In the genomic region with DNA sequence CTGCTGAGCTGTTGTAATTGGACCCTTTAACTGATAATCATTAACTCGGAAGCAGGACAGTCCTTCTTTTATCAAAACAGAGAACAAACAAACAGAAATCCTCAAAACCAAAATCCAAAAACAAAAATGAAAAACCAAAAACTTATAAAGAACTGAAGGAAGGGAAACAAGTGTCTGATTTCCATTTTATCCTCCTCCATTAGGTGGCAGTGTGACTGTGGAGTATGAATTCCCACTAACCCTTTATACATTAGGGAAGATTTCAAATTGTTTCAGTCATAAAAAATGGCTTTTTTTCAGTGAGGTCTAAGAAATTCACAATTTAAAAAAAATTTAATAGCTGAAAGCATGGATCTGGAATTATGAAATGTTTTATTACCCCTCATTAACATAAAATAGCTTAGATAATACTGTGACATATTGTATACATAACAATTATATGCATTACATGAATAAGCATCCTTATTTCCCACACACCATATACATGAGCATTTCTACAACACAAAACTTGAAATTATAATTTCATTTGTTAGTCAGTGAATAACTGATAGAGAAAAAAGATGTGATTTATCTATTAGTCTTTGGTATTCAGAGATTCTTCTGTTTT, we compare ENCODE assay signal across 8 cellular contexts.
DNase-seq lines count a peak whose midpoint lies in the region; ATAC-seq, FAIRE-seq and TF ChIP-seq lines count a peak whose summit lies in the region.

No MANE protein-coding gene starts in this region.

- no peaks in the 10 kb centered on the region for H3K9me3 ChIP-seq in thyroid gland

- H3K79me2 ChIP-seq in KMS-11 (ENCODE audit: insufficient read depth, low read depth) = no peaks in the 10 kb centered on the region

- H3K27ac ChIP-seq in KMS-11 = no peak overlapping the region
- H3K27ac ChIP-seq in thyroid gland = no peak overlapping the region

- no peaks in the 10 kb centered on the region for H4K20me1 ChIP-seq in KMS-11 (ENCODE audit: insufficient read depth)

- CTCF ChIA-PET in WTC11 (lab: Charles Lee) = no interaction called here

- no peak overlapping the region for H3K9ac ChIP-seq in KMS-11

- intact Hi-C loops in thyroid gland (cut with DNase I) = no loop called here

- H2AFZ ChIP-seq in KMS-11 (ENCODE audit: low read depth) = no peak overlapping the region

- H3K4me3 ChIP-seq in AG10803 (ENCODE audit: low read length) (no peak overlapping the region), KMS-11 (IDR thresholded peaks at IDR 0.05; ENCODE audit: insufficient read depth, low read depth, low read length) (no peak overlapping the region), thyroid gland (replicated peaks in 1 of 3) (no peak overlapping the region)

- WGBS in thyroid gland, 2 donors = 13 to 30% methylated on average over 1 of the region's 1 CpG

- no peaks in the 10 kb centered on the region for H3K36me3 Mint-ChIP-seq in WTC11

- ATAC-seq in WTC11 (no peak), GM19395 (IDR thresholded peaks at IDR 0.05; ENCODE audit: unreplicated experiment) (no peak)

- no peak overlapping the region for H3K27ac Mint-ChIP-seq in WTC11

- H3K4me2 ChIP-seq in KMS-11 = no peak overlapping the region

- peak; percentile 39 for TF ChIP-seq CTCF in AG10803 (conservative IDR thresholded peaks at IDR 0.05; ENCODE audit: low read length)
- peak; percentile 55 for TF ChIP-seq CTCF in KMS-11 (conservative IDR thresholded peaks at IDR 0.05; ENCODE audit: low read depth, low read length)
- TF ChIP-seq CTCF in WTC11 (IDR thresholded peaks at IDR 0.05) = peak; percentile 47; the same call in 1 of the 2 replicates
- no peak for TF ChIP-seq CTCF in thyroid gland (IDR thresholded peaks at IDR 0.05)

- H3K27me3 Mint-ChIP-seq in WTC11 (ENCODE audit: low read depth) = no peaks in the 10 kb centered on the region

- TF ChIP-seq POLR2A in thyroid gland (IDR thresholded peaks at IDR 0.05) = no peak

- no peaks in the 10 kb centered on the region for H3K36me3 ChIP-seq in KMS-11 (ENCODE audit: insufficient read depth)
- no peaks in the 10 kb centered on the region for H3K36me3 ChIP-seq in thyroid gland

- DNase-seq in AG10803 (ENCODE audit: low read depth) (no peak), GM19239 (ENCODE audit: insufficient read length, low spot score) (peak; percentile 1), WTC11 (ENCODE audit: low spot score) (no peak), medulla oblongata (ENCODE audit: extremely low spot score) (peak; percentile 41), thyroid gland (no peak)
- DNase-seq in activated T-cell treated with anti-CD3 and anti-CD28 coated beads, Interleukin-2, amount 50 U/mL, for 48 hours = no peak

- POLR2A ChIA-PET in WTC11 (lab: Charles Lee) = no interaction called here

- no peaks in the 10 kb centered on the region for H3K4me1 Mint-ChIP-seq in WTC11

- peaks cover 10% of the 10 kb centered on the region; the same call in 1 of the 2 replicates for H3K9me3 Mint-ChIP-seq in WTC11

- H3K27me3 ChIP-seq in KMS-11 (ENCODE audit: insufficient read depth, low read depth) (no peaks in the 10 kb centered on the region), thyroid gland (no peaks in the 10 kb centered on the region)

- no peak for FAIRE-seq in GM19239 (lab: Jason Lieb, UNC)

- H3K4me1 ChIP-seq in KMS-11 (ENCODE audit: low read depth, poor library complexity, severe bottlenecking) = no peaks in the 10 kb centered on the region
- H3K4me1 ChIP-seq in thyroid gland = no peaks in the 10 kb centered on the region

- H3K4me3 Mint-ChIP-seq in WTC11 = no peak overlapping the region

TF ChIP-seq in WTC11, 78 proteins besides CTCF, POLR2A, EP300 and RAD21 (continues in another document):
- TF ChIP-seq, protein P1, sequence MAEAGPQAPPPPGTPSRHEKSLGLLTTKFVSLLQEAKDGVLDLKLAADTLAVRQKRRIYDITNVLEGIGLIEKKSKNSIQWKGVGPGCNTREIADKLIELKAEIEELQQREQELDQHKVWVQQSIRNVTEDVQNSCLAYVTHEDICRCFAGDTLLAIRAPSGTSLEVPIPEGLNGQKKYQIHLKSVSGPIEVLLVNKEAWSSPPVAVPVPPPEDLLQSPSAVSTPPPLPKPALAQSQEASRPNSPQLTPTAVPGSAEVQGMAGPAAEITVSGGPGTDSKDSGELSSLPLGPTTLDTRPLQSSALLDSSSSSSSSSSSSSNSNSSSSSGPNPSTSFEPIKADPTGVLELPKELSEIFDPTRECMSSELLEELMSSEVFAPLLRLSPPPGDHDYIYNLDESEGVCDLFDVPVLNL (CRISPR knock-in tag; IDR thresholded peaks at IDR 0.05; ENCODE audit: borderline replicate concordance, low read depth) = no peak
- TF ChIP-seq, protein P2, sequence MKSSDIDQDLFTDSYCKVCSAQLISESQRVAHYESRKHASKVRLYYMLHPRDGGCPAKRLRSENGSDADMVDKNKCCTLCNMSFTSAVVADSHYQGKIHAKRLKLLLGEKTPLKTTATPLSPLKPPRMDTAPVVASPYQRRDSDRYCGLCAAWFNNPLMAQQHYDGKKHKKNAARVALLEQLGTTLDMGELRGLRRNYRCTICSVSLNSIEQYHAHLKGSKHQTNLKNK (CRISPR knock-in tag; IDR thresholded peaks at IDR 0.05) = no peak
- TF ChIP-seq MYBL2 (CRISPR knock-in tag; IDR thresholded peaks at IDR 0.05) (no peak), FOXP1 (CRISPR knock-in tag; IDR thresholded peaks at IDR 0.05; ENCODE audit: borderline replicate concordance) (no peak), IRF2 (CRISPR knock-in tag; IDR thresholded peaks at IDR 0.05; ENCODE audit: borderline replicate concordance, low read depth) (no peak), MXD4 (CRISPR knock-in tag; IDR thresholded peaks at IDR 0.05; ENCODE audit: borderline replicate concordance) (no peak), TEAD1 (CRISPR knock-in tag; IDR thresholded peaks at IDR 0.05) (no peak)
- TF ChIP-seq, protein P3, sequence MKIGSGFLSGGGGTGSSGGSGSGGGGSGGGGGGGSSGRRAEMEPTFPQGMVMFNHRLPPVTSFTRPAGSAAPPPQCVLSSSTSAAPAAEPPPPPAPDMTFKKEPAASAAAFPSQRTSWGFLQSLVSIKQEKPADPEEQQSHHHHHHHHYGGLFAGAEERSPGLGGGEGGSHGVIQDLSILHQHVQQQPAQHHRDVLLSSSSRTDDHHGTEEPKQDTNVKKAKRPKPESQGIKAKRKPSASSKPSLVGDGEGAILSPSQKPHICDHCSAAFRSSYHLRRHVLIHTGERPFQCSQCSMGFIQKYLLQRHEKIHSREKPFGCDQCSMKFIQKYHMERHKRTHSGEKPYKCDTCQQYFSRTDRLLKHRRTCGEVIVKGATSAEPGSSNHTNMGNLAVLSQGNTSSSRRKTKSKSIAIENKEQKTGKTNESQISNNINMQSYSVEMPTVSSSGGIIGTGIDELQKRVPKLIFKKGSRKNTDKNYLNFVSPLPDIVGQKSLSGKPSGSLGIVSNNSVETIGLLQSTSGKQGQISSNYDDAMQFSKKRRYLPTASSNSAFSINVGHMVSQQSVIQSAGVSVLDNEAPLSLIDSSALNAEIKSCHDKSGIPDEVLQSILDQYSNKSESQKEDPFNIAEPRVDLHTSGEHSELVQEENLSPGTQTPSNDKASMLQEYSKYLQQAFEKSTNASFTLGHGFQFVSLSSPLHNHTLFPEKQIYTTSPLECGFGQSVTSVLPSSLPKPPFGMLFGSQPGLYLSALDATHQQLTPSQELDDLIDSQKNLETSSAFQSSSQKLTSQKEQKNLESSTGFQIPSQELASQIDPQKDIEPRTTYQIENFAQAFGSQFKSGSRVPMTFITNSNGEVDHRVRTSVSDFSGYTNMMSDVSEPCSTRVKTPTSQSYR (CRISPR knock-in tag; IDR thresholded peaks at IDR 0.05) = no peak
- TF ChIP-seq, protein P4, sequence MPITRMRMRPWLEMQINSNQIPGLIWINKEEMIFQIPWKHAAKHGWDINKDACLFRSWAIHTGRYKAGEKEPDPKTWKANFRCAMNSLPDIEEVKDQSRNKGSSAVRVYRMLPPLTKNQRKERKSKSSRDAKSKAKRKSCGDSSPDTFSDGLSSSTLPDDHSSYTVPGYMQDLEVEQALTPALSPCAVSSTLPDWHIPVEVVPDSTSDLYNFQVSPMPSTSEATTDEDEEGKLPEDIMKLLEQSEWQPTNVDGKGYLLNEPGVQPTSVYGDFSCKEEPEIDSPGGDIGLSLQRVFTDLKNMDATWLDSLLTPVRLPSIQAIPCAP (CRISPR knock-in tag; IDR thresholded peaks at IDR 0.05) = no peak
- TF ChIP-seq, protein P5, sequence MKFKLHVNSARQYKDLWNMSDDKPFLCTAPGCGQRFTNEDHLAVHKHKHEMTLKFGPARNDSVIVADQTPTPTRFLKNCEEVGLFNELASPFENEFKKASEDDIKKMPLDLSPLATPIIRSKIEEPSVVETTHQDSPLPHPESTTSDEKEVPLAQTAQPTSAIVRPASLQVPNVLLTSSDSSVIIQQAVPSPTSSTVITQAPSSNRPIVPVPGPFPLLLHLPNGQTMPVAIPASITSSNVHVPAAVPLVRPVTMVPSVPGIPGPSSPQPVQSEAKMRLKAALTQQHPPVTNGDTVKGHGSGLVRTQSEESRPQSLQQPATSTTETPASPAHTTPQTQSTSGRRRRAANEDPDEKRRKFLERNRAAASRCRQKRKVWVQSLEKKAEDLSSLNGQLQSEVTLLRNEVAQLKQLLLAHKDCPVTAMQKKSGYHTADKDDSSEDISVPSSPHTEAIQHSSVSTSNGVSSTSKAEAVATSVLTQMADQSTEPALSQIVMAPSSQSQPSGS (CRISPR knock-in tag; IDR thresholded peaks at IDR 0.05; ENCODE audit: borderline replicate concordance, low read depth) = no peak
- TF ChIP-seq, protein P6, sequence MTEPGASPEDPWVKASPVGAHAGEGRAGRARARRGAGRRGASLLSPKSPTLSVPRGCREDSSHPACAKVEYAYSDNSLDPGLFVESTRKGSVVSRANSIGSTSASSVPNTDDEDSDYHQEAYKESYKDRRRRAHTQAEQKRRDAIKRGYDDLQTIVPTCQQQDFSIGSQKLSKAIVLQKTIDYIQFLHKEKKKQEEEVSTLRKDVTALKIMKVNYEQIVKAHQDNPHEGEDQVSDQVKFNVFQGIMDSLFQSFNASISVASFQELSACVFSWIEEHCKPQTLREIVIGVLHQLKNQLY (CRISPR knock-in tag; IDR thresholded peaks at IDR 0.05) = no peak
- TF ChIP-seq, protein P7, sequence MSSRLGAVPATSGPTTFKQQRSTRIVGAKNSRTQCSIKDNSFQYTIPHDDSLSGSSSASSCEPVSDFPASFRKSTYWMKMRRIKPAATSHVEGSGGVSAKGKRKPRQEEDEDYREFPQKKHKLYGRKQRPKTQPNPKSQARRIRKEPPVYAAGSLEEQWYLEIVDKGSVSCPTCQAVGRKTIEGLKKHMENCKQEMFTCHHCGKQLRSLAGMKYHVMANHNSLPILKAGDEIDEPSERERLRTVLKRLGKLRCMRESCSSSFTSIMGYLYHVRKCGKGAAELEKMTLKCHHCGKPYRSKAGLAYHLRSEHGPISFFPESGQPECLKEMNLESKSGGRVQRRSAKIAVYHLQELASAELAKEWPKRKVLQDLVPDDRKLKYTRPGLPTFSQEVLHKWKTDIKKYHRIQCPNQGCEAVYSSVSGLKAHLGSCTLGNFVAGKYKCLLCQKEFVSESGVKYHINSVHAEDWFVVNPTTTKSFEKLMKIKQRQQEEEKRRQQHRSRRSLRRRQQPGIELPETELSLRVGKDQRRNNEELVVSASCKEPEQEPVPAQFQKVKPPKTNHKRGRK (CRISPR knock-in tag; IDR thresholded peaks at IDR 0.05; ENCODE audit: borderline replicate concordance) = no peak

Comparison
In these comparisons a context has a peak if more than half of its experiments do, and no peak if none do; other contexts are left out.
1. DNase-seq: peak in GM19239 (single experiment) and medulla oblongata (single experiment); none in AG10803 (single experiment), WTC11 (single experiment), activated T-cell treated with anti-CD3 and anti-CD28 coated beads, Interleukin-2, amount 50 U/mL, for 48 hours (0 of 2) and thyroid gland (0 of 2).
2. CTCF ChIP-seq: peak in AG10803 (single experiment), KMS-11 (single experiment) and WTC11 (single experiment); none in thyroid gland (0 of 6).